Comparison of ENCODE assay signal across 15 cellular contexts in the genomic region with DNA sequence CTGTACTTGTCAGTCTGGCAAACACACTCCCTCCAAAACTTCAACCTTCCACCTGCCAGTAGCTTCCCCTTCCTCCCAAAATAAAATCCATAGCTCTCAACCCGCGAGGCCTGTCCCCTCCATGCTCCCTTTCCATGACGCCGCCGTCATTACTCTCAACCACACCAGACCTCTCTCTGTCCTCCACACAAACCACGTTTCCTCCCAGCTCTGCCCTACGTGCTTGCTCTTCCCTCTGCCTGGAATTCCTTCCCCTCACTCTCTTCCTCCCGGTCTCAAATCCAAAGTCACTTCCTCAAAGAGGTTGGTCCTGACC.
A peak's percentile ranks its signal among the peaks of the same experiment; 100 is the strongest.
DNase-seq lines count a peak whose midpoint lies in the region; ATAC-seq, FAIRE-seq and TF ChIP-seq lines count a peak whose summit lies in the region.
"Had no signal": no experiment of that assay in that cellular context is flagged by ENCODE, and none has a peak within 500 bp of the region (broad histone marks: within the 10 kb centered on the region; RNA-seq: fewer than 3 reads in every experiment).

No MANE protein-coding gene starts in this region.

- H3K36me3 Mint-ChIP-seq in type B pancreatic cell = peaks cover 5% of the 10 kb centered on the region

- H3K4me3 Mint-ChIP-seq in type B pancreatic cell = peak overlapping the region; percentile 75

- FAIRE-seq in kidney (lab: Jason Lieb, UNC) (no peak), GM12891 (lab: Jason Lieb, UNC) (no peak)

- TF ChIP-seq POLR2A in GM12891 (IDR thresholded peaks at IDR 0.05; ENCODE audit: low read depth, low read length) = no peak

- no peaks in the 10 kb centered on the region for H3K36me3 ChIP-seq in heart right ventricle
- no peaks in the 10 kb centered on the region for H3K36me3 ChIP-seq in kidney (ENCODE audit: control insufficient read depth in 1 of 2, insufficient read depth in 2 of 2, low read length in 2 of 2)
- H3K36me3 ChIP-seq: upper lobe of right lung had no signal

- H3K9ac ChIP-seq in kidney (ENCODE audit: low read length in 2 of 2) = no peak overlapping the region

- intact Hi-C loops in heart right ventricle (cut with DNase I) = no loop called here
- intact Hi-C loops in right cardiac atrium (cut with DNase I) = no loop called here
- intact Hi-C loops in kidney (cut with DNase I) = no loop called here

- peak overlapping the region; percentile 98 for H3K27ac Mint-ChIP-seq in type B pancreatic cell

- peaks cover 12% of the 10 kb centered on the region for H3K4me1 Mint-ChIP-seq in type B pancreatic cell (ENCODE audit: unreplicated experiment)

- TF ChIP-seq CTCF in heart right ventricle (IDR thresholded peaks at IDR 0.05) (no peak), kidney (IDR thresholded peaks at IDR 0.05; ENCODE audit: borderline replicate concordance, extremely low read depth, insufficient read depth) (no peak), type B pancreatic cell (conservative IDR thresholded peaks at IDR 0.05) (no peak)

- H3K4me3 ChIP-seq in heart right ventricle (no peak overlapping the region), right cardiac atrium (ENCODE audit: low read length) (no peak overlapping the region), kidney (ENCODE audit: low read length in 2 of 2) (no peak overlapping the region)
- H3K4me3 ChIP-seq: upper lobe of right lung had no signal

- H3K27me3 Mint-ChIP-seq in type B pancreatic cell = no peaks in the 10 kb centered on the region

- H3K9me3 ChIP-seq in heart right ventricle (no peaks in the 10 kb centered on the region), right cardiac atrium (ENCODE audit: control insufficient read depth, low read length) (no peaks in the 10 kb centered on the region), kidney (ENCODE audit: control insufficient read depth in 1 of 2, low read length in 2 of 2) (no peaks in the 10 kb centered on the region)
- H3K9me3 ChIP-seq: upper lobe of right lung had no signal

- H3K27me3 ChIP-seq in heart right ventricle (no peaks in the 10 kb centered on the region), right cardiac atrium (ENCODE audit: control insufficient read depth, insufficient read depth) (no peaks in the 10 kb centered on the region)
- H3K27me3 ChIP-seq: upper lobe of right lung had no signal

- H3K4me1 ChIP-seq in heart right ventricle (peaks cover 3 to 43% (median 24%) of the 10 kb centered on the region in 9 donors), right cardiac atrium (ENCODE audit: control insufficient read depth, insufficient read depth, low read length) (peaks cover 2% of the 10 kb centered on the region), kidney (ENCODE audit: control insufficient read depth in 1 of 2, insufficient read depth in 1 of 2, low read depth in 1 of 2, low read length in 2 of 2) (peaks cover 0 to 2% of the 10 kb centered on the region in 2 donors)

- DNase-seq in heart right ventricle = no peak
- no peak for DNase-seq in right cardiac atrium
- peak; percentile 50 for DNase-seq in UCSD-AML1 (lab: John Stamatoyannopoulos, UW; ENCODE audit: unreplicated experiment)
- DNase-seq in kidney = peak; percentile 23
- no peak for DNase-seq in type B pancreatic cell (ENCODE audit: extremely low spot score, unreplicated experiment)
- DNase-seq in GM12891 (ENCODE audit: insufficient read length, low spot score) = no peak
- DNase-seq in stimulated activated CD4-positive, alpha-beta T cell treated with anti-CD3 and anti-CD28 coated beads, Interleukin-2, amount 100 ng/mL, for 48 hours = no peak
- DNase-seq: hypothalamus, NCI-H2029, NCI-H524 treated with DMSO at 0.1 percent for 48 hours, PC-3 had no signal

- ATAC-seq in heart right ventricle = peak in 3 of 8 donors; percentile 26 to 46 (median 37)
- no peak for ATAC-seq in right cardiac atrium
- ATAC-seq in GM18907 (IDR thresholded peaks at IDR 0.05; ENCODE audit: unreplicated experiment) = no peak
- ATAC-seq: left lobe of liver, PC-3, SK-N-SH treated with all-trans-retinoic acid at 6 μM for 48 hours, upper lobe of right lung had no signal

- no peaks in the 10 kb centered on the region for H3K9me3 Mint-ChIP-seq in type B pancreatic cell

- peak overlapping the region in 6 of 10 donors; percentile 0 to 76 (median 42) for H3K27ac ChIP-seq in heart right ventricle
- no peak overlapping the region for H3K27ac ChIP-seq in right cardiac atrium (ENCODE audit: low read length)
- H3K27ac ChIP-seq in kidney (ENCODE audit: low read depth in 2 of 2, low read length in 2 of 2) = no peak overlapping the region
- H3K27ac ChIP-seq: upper lobe of right lung had no signal

- 52 to 66% methylated on average over 8 of the region's 8 CpGs for WGBS in heart right ventricle, 2 donors
- 62% methylated on average over 8 of the region's 8 CpGs for WGBS in right cardiac atrium

TF ChIP-seq in GM12891, 5 proteins besides CTCF, POLR2A, EP300 and RAD21:
- TF ChIP-seq SPI1 (IDR thresholded peaks at IDR 0.05; ENCODE audit: low read depth, low read length) (no peak), POU2F2 (IDR thresholded peaks at IDR 0.05; ENCODE audit: low read depth, low read length) (no peak)

Comparison
In these comparisons a context has a peak if more than half of its experiments do, and no peak if none do; other contexts are left out.
1. H3K27ac ChIP-seq: peak in heart right ventricle (6 of 10); none in right cardiac atrium (single experiment) and kidney (0 of 2).
2. DNase-seq: peak in UCSD-AML1 (single experiment) and kidney (single experiment); none in heart right ventricle (0 of 2), right cardiac atrium (0 of 3), type B pancreatic cell (single experiment), GM12891 (single experiment) and stimulated activated CD4-positive, alpha-beta T cell treated with anti-CD3 and anti-CD28 coated beads, Interleukin-2, amount 100 ng/mL, for 48 hours (0 of 2).